8 cellular contexts compared by ENCODE assay signal in the genomic region with DNA sequence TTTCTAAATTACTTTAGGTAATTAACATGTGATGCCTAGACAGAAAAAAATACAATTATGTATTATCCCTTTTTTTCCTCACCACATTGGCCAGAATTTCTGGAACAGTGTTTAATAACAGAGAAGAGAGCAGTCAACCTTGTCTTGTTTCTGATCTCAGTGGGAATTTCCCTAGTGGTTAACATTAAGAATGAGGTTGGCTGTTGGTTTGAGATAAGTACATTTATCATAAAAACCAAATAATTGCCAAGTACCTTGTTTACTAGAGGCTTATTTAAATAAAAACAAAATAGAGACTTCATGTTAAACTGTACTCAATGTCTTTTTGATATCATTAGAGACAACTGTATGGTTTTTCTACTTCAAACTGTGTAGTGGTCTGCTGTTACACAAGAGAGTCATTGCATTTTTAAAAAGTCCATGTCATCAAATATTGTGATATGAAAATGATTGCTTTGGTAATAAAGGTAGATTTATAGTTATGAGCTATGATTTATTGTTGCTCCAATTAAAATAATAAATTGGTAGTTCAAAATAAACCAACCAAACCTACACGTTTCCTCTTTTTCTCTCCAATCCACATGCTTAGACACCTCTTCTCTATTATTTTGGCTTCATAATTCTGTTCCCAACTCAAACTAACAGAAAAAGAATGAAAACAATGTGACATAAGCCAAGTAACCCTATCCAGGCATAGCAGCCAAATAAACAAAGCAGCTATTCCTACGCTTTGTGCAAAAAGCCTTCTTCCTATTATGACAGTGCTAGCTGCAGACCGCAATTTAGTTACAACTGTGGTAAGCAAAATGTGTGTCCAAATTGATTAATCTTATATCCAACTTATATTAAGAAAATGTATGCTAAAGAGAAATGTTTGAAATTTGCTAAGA. TPM values are rescaled to one million over a fixed set of nuclear protein-coding genes. Genes with fewer than 3 reads are reported as not detected.
DNase-seq lines count a peak whose midpoint lies in the region; ATAC-seq and TF ChIP-seq lines count a peak whose summit lies in the region.

No MANE protein-coding gene starts in this region.

- no peaks in the 10 kb centered on the region for H3K27me3 ChIP-seq in CD4-positive, alpha-beta T cell (ENCODE audit: control insufficient read depth, insufficient read depth, low read length)
- H3K27me3 ChIP-seq in Panc1 (ENCODE audit: control insufficient read depth, insufficient read depth, low read length) (no peaks in the 10 kb centered on the region), suprapubic skin (no peaks in the 10 kb centered on the region)

- no peak for TF ChIP-seq CTCF in CD4-positive, alpha-beta T cell (IDR thresholded peaks at IDR 0.05)
- TF ChIP-seq CTCF in Panc1 (IDR thresholded peaks at IDR 0.05) (no peak), fibroblast of villous mesenchyme (IDR thresholded peaks at IDR 0.05; ENCODE audit: insufficient read depth, low read depth, low read length) (no peak), suprapubic skin (IDR thresholded peaks at IDR 0.05) (no peak)

- no peaks in the 10 kb centered on the region for H3K36me3 Mint-ChIP-seq in CD4-positive, alpha-beta T cell (ENCODE audit: low read depth)

- H3K36me3 ChIP-seq in Panc1 (ENCODE audit: control insufficient read depth, insufficient read depth, low read length) (no peaks in the 10 kb centered on the region), suprapubic skin (no peaks in the 10 kb centered on the region)

- peak; percentile 29 for ATAC-seq in CD4-positive, alpha-beta T cell (ENCODE audit: poor library complexity)
- ATAC-seq in GM21528 (IDR thresholded peaks at IDR 0.05; ENCODE audit: low FRiP score, unreplicated experiment) (peak; percentile 32), Panc1 (peak; percentile 63)

- 37% methylated on average over 3 of the region's 3 CpGs for WGBS in suprapubic skin

- POLR2A ChIA-PET in CD4-positive, alpha-beta T cell (lab: Charles Lee) = interaction anchor here (0.6 to 1.1 kb wide), 2 partner anchors 98 to 781 kb away, joined by 3 to 4 read pairs; no protein-coding TSS in a partner anchor
- POLR2A ChIA-PET in Panc1 (lab: Charles Lee) = no interaction called here

- no peaks in the 10 kb centered on the region for H3K27me3 Mint-ChIP-seq in CD4-positive, alpha-beta T cell

- H3K27ac ChIP-seq in CD4-positive, alpha-beta T cell (ENCODE audit: low read depth, low read length) = peak overlapping the region; percentile 67
- peak overlapping the region; percentile 25; the same call in 1 of the 2 replicates for H3K27ac ChIP-seq in Panc1 (ENCODE audit: low read length)
- H3K27ac ChIP-seq in suprapubic skin = no peak overlapping the region

- no peaks in the 10 kb centered on the region for H3K9me3 Mint-ChIP-seq in CD4-positive, alpha-beta T cell

- peak overlapping the region; percentile 89 for H3K27ac Mint-ChIP-seq in CD4-positive, alpha-beta T cell

- H3K4me1 ChIP-seq in Panc1 (ENCODE audit: control insufficient read depth, insufficient read depth, low read length) = peaks cover 33% of the 10 kb centered on the region
- peaks cover 33% of the 10 kb centered on the region for H3K4me1 ChIP-seq in suprapubic skin

- peaks cover 85% of the 10 kb centered on the region for H3K4me1 Mint-ChIP-seq in CD4-positive, alpha-beta T cell (ENCODE audit: low read depth)

- CTCF ChIA-PET in CD4-positive, alpha-beta T cell (lab: Charles Lee) = interaction anchor here (1.6 to 1.7 kb wide), 2 partner anchors 14 to 21 kb away, joined by 3 to 5 read pairs; a partner anchor contains a TSS
- CTCF ChIA-PET in Panc1 (lab: Charles Lee) = no interaction called here

- no TSS peak for BruUV-seq in Panc1 (replicated peaks; lab: Mats Ljungman, UMichigan)

- H3K4me3 ChIP-seq in Panc1 (ENCODE audit: low read depth in 2 of 2, low read length in 2 of 2) = peak overlapping the region in 1 of 2 experiments; percentile 13; a peak in 1 of 4 replicates
- peak overlapping the region; percentile 31 for H3K4me3 ChIP-seq in fibroblast of villous mesenchyme (ENCODE audit: low read depth, low read length)
- H3K4me3 ChIP-seq in suprapubic skin = peak overlapping the region; percentile 2

- TF ChIP-seq POLR2A in suprapubic skin (IDR thresholded peaks at IDR 0.05) = no peak

- no peak for TF ChIP-seq EP300 in suprapubic skin (IDR thresholded peaks at IDR 0.05)

- peak overlapping the region; percentile 92 for H3K4me3 Mint-ChIP-seq in CD4-positive, alpha-beta T cell

- no peaks in the 10 kb centered on the region for H3K9me3 ChIP-seq in CD4-positive, alpha-beta T cell (ENCODE audit: control insufficient read depth, low read length)
- H3K9me3 ChIP-seq in Panc1 (ENCODE audit: control insufficient read depth, insufficient read depth, low read depth, low read length) = no peaks in the 10 kb centered on the region
- no peaks in the 10 kb centered on the region for H3K9me3 ChIP-seq in suprapubic skin

- intact Hi-C loops in CD4-positive, alpha-beta T cell (cut with DNase I, micrococcal nuclease) = loop anchor here in 1 of 2 experiments (2.0 to 5.0 kb wide), 2 partner anchors 63 to 278 kb away; a partner anchor contains a TSS
- intact Hi-C loops in Panc1 (cut with micrococcal nuclease; ENCODE audit: unreplicated experiment) = no loop called here

- no peak for DNase-seq in CD4-positive, alpha-beta T cell
- DNase-seq in Panc1 (ENCODE audit: low read depth, low spot score) (no peak), fibroblast of villous mesenchyme (ENCODE audit: low read depth) (peak; percentile 74), suprapubic skin (ENCODE audit: low spot score in 2 of 2) (no peak), DMS153 treated with DMSO at 0.1 percent for 48 hours (lab: John Stamatoyannopoulos, UW; ENCODE audit: unreplicated experiment) (no peak), NCI-H69 (lab: John Stamatoyannopoulos, UW) (no peak), NCI-H510A treated with DMSO at 0.1 percent for 48 hours (lab: John Stamatoyannopoulos, UW) (no peak)

- in situ Hi-C loops in Panc1 (cut with HindIII; ENCODE audit: low pct_unique_long_range_greater_than_20kb, low sequenced_read_pairs) = no loop called here

RNA-seq across cellular contexts. Expression of a gene that starts 20.9 kb away (rescaled TPM):
- 10 to 100 TPM; 66.3 to 71.7 TPM for total RNA-seq in CD4-positive, alpha-beta T cell
- total RNA-seq in Panc1 (2021; ENCODE audit: unreplicated experiment) (36.0 TPM), fibroblast of villous mesenchyme (87.3 and 100 TPM in 2 replicates), suprapubic skin (100 to 1,000 TPM in 1 of 4 donors, 10 to 100 TPM in 3; 68.5 to 116 (median 81.7) TPM)
- 22.0 TPM for polyA plus RNA-seq in Panc1 (2012; ENCODE audit: insufficient read length)
